17 cellular contexts compared by ENCODE assay signal in genomic region chr6:104301921-104302320, GRCh38.
DNase-seq lines count a peak whose midpoint lies in the region; ATAC-seq, FAIRE-seq and TF ChIP-seq lines count a peak whose summit lies in the region.
"Had no signal": no experiment of that assay in that cellular context is flagged by ENCODE, and none has a peak within 500 bp of the region (broad histone marks: within the 10 kb centered on the region; RNA-seq: fewer than 3 reads in every experiment).

No MANE protein-coding gene starts in this region.

- ATAC-seq in foreskin keratinocyte (peak; percentile 19), GM19455 (IDR thresholded peaks at IDR 0.05; ENCODE audit: unreplicated experiment) (no peak)

- H3K18ac ChIP-seq in trophoblast cell (ENCODE audit: low read length) (no peak overlapping the region), H9 (ENCODE audit: insufficient read length, low read depth, low read length) (no peak overlapping the region)

- no peak overlapping the region for H3K56ac ChIP-seq in H9 (ENCODE audit: insufficient read length, low read depth, low read length)

- H4K91ac ChIP-seq in trophoblast cell (ENCODE audit: low read depth, low read length): no peak overlapping the region
- no peak overlapping the region for H4K91ac ChIP-seq in H9 (ENCODE audit: insufficient read length, low read depth, low read length)

- H4K5ac ChIP-seq in H9 (ENCODE audit: insufficient read length, low read depth, low read length): no peak overlapping the region

- H4K8ac ChIP-seq in trophoblast cell (ENCODE audit: low read depth, low read length) (no peak overlapping the region), H9 (replicated peaks; ENCODE audit: insufficient read length, low read depth, low read length) (no peak overlapping the region)

- no peaks in the 10 kb centered on the region for H3K36me3 ChIP-seq in HEK293 (ENCODE audit: control insufficient read depth in 2 of 2, insufficient read depth in 1 of 2, low read length in 2 of 2)
- H3K36me3 ChIP-seq in astrocyte (ENCODE audit: insufficient read depth, low read length): no peaks in the 10 kb centered on the region
- H3K36me3 ChIP-seq in trophoblast cell (ENCODE audit: control insufficient read depth in 1 of 2, insufficient read depth in 2 of 2, low read length in 2 of 2): no peaks in the 10 kb centered on the region

- no peak overlapping the region for H2BK120ac ChIP-seq in trophoblast cell (ENCODE audit: insufficient read depth, low read length, poor library complexity)
- no peak overlapping the region for H2BK120ac ChIP-seq in H9 (ENCODE audit: low read depth, low read length, poor library complexity, severe bottlenecking)

- no peak overlapping the region for H2AK5ac ChIP-seq in trophoblast cell (ENCODE audit: low read length)
- no peak overlapping the region for H2AK5ac ChIP-seq in H9 (ENCODE audit: insufficient read length, low read length)

- H2BK5ac ChIP-seq in trophoblast cell (ENCODE audit: low read depth, low read length, poor library complexity): no peak overlapping the region
- H2BK5ac ChIP-seq in H9 (ENCODE audit: insufficient read length, low read length): no peak overlapping the region

- CTCF ChIA-PET in HEK293 (lab: Yijun Ruan, JAX): no interaction called here

- H2BK12ac ChIP-seq in trophoblast cell (ENCODE audit: low read length): no peak overlapping the region
- H2BK12ac ChIP-seq in H9 (ENCODE audit: insufficient read length, low read depth, low read length): no peak overlapping the region

- H3K4ac ChIP-seq in trophoblast cell (ENCODE audit: low read depth, low read length) (no peak overlapping the region), H9 (ENCODE audit: low read depth, low read length) (no peak overlapping the region)

- H3K27ac Mint-ChIP-seq in astrocyte (ENCODE audit: unreplicated experiment) (no peak overlapping the region), H9 (no peak overlapping the region)
- H3K27ac Mint-ChIP-seq: B cell; CD4-positive, alpha-beta T cell had no signal

- H3K9ac ChIP-seq in astrocyte (ENCODE audit: low read length): no peak overlapping the region
- H3K9ac ChIP-seq in trophoblast cell (ENCODE audit: low read length): peak overlapping the region; percentile 52
- H3K9ac ChIP-seq in H9 (ENCODE audit: extremely low read depth, insufficient read length, low read length): no peak overlapping the region

- H3K23me2 ChIP-seq in H9 (ENCODE audit: insufficient read length, low read depth, low read length, poor library complexity, severe bottlenecking): no peaks in the 10 kb centered on the region

- no peak overlapping the region for H3K23ac ChIP-seq in trophoblast cell (ENCODE audit: low read length)
- H3K23ac ChIP-seq in H9 (ENCODE audit: insufficient read length, low read depth, low read length): no peak overlapping the region

- H3K27me3 Mint-ChIP-seq in astrocyte (ENCODE audit: low read depth, unreplicated experiment) (peaks cover 3% of the 10 kb centered on the region), H9 (ENCODE audit: low read depth) (no peaks in the 10 kb centered on the region; the same call in 1 of the 2 replicates)
- H3K27me3 Mint-ChIP-seq: B cell; CD4-positive, alpha-beta T cell had no signal

- H2BK15ac ChIP-seq in H9 (ENCODE audit: low read depth, low read length): no peak overlapping the region

- H3K79me2 ChIP-seq in astrocyte (ENCODE audit: insufficient read depth, low read length) (no peaks in the 10 kb centered on the region), trophoblast cell (ENCODE audit: control insufficient read depth, insufficient read depth, low read length, poor library complexity) (no peaks in the 10 kb centered on the region), H9 (ENCODE audit: insufficient read depth, low read length) (no peaks in the 10 kb centered on the region)

- H3K9me3 ChIP-seq in HEK293 (ENCODE audit: control insufficient read depth, insufficient read depth, low read depth, low read length) (no peaks in the 10 kb centered on the region), astrocyte (ENCODE audit: insufficient read depth, low read depth, low read length) (no peaks in the 10 kb centered on the region), trophoblast cell (ENCODE audit: insufficient read depth, low read depth, low read length) (no peaks in the 10 kb centered on the region), H9 (ENCODE audit: control insufficient read depth, low read depth, low read length) (no peaks in the 10 kb centered on the region)

- H3K4me3 Mint-ChIP-seq in astrocyte (ENCODE audit: unreplicated experiment): no peak overlapping the region
- H3K4me3 Mint-ChIP-seq in H9: no peak overlapping the region
- H3K4me3 Mint-ChIP-seq: B cell; CD4-positive, alpha-beta T cell had no signal

- POLR2A ChIA-PET in HEK293 (lab: Yijun Ruan, JAX): no interaction called here

- H3K79me1 ChIP-seq in trophoblast cell (ENCODE audit: low read length): no peaks in the 10 kb centered on the region
- no peaks in the 10 kb centered on the region for H3K79me1 ChIP-seq in H9 (ENCODE audit: insufficient read depth, low read depth, low read length, poor library complexity, severe bottlenecking)

- H3K27ac ChIP-seq in HEK293 (ENCODE audit: extremely low read depth, low read depth, low read length) (no peak overlapping the region), astrocyte (ENCODE audit: low read depth, low read length) (no peak overlapping the region), foreskin keratinocyte (no peak overlapping the region), trophoblast cell (ENCODE audit: low read depth, low read length) (no peak overlapping the region), H9 (ENCODE audit: insufficient read length, low read depth, low read length) (no peak overlapping the region)

- H3K4me3 ChIP-seq in HEK293 (ENCODE audit: low read depth, low read length) (no peak overlapping the region), astrocyte (ENCODE audit: insufficient read depth, low read depth, low read length) (no peak overlapping the region), trophoblast cell (ENCODE audit: low read depth, low read length) (no peak overlapping the region)

- H2BK20ac ChIP-seq in H9 (ENCODE audit: low read depth, low read length, poor library complexity, severe bottlenecking): no peak overlapping the region

- no peak for FAIRE-seq in astrocyte (lab: Jason Lieb, UNC)
- FAIRE-seq: A204.1, G401.6, GM12891 had no signal

- H3K36me3 Mint-ChIP-seq in astrocyte (ENCODE audit: low read depth, unreplicated experiment): no peaks in the 10 kb centered on the region
- H3K36me3 Mint-ChIP-seq in H9 (ENCODE audit: insufficient read depth in 1 of 3, low read depth in 3 of 3): no peaks in the 10 kb centered on the region

- H3K4me1 Mint-ChIP-seq in astrocyte (ENCODE audit: low read depth, unreplicated experiment) (peaks cover 6% of the 10 kb centered on the region), H9 (peaks cover 4 to 9% of the 10 kb centered on the region in 2 experiments; a peak in 3 of 4 replicates)
- H3K4me1 Mint-ChIP-seq: B cell had no signal

- H3K9me3 Mint-ChIP-seq in astrocyte (ENCODE audit: unreplicated experiment) (no peaks in the 10 kb centered on the region), H9 (no peaks in the 10 kb centered on the region)
- H3K9me3 Mint-ChIP-seq: CD4-positive, alpha-beta T cell had no signal

- H3K14ac ChIP-seq in trophoblast cell (ENCODE audit: low read length) (no peak overlapping the region), H9 (ENCODE audit: insufficient read depth, low read length) (no peak overlapping the region)

- peak overlapping the region; percentile 11 for H2AFZ ChIP-seq in astrocyte (ENCODE audit: low read depth, low read length)
- no peak overlapping the region for H2AFZ ChIP-seq in trophoblast cell (ENCODE audit: insufficient read depth, low read length, poor library complexity)
- H2AFZ ChIP-seq in H9 (ENCODE audit: low read length): no peak overlapping the region

- H3K27me3 ChIP-seq in astrocyte (ENCODE audit: insufficient read depth, low read length) (peaks cover 17% of the 10 kb centered on the region), foreskin keratinocyte (peaks cover 3% of the 10 kb centered on the region), trophoblast cell (ENCODE audit: insufficient read depth, low read length) (no peaks in the 10 kb centered on the region), H9 (ENCODE audit: insufficient read depth, low read length) (no peaks in the 10 kb centered on the region)

- H3K4me2 ChIP-seq in astrocyte (ENCODE audit: low read length) (no peak overlapping the region), trophoblast cell (ENCODE audit: low read length) (no peak overlapping the region), H9 (ENCODE audit: insufficient read depth, insufficient read length, low read length) (no peak overlapping the region)

- WGBS in trophoblast cell (ENCODE audit: extremely low coverage, insufficient coverage, insufficient read length): no CpG with 5 or more reads among the region's 10 CpGs
- no CpG with 5 or more reads among the region's 10 CpGs for WGBS in H9 (ENCODE audit: extremely low coverage, insufficient read length, low lambda C conversion rate)

- TF ChIP-seq CTCF in HEK293 (tag by site-specific recombination; IDR thresholded peaks at IDR 0.05) (no peak), astrocyte (IDR thresholded peaks at IDR 0.05; ENCODE audit: insufficient read depth, low read depth, low read length) (no peak), foreskin keratinocyte (conservative IDR thresholded peaks at IDR 0.05) (no peak), H9 (conservative IDR thresholded peaks at IDR 0.05) (no peak)

- no peak overlapping the region for H3T11ph ChIP-seq in H9 (ENCODE audit: low read length)

- H3K4me1 ChIP-seq in HEK293 (ENCODE audit: control insufficient read depth, insufficient read depth, low read length) (no peaks in the 10 kb centered on the region), astrocyte (ENCODE audit: insufficient read depth, low read length) (peaks cover 10% of the 10 kb centered on the region), foreskin keratinocyte (no peaks in the 10 kb centered on the region), trophoblast cell (ENCODE audit: control insufficient read depth in 1 of 2, insufficient read depth in 2 of 2, low read length in 2 of 2) (no peaks in the 10 kb centered on the region), H9 (ENCODE audit: insufficient read depth, low read length) (no peaks in the 10 kb centered on the region)

- no peak overlapping the region for H4K12ac ChIP-seq in trophoblast cell (ENCODE audit: low read depth, low read length)

- no peaks in the 10 kb centered on the region for H4K20me1 ChIP-seq in astrocyte (ENCODE audit: insufficient read depth, low read length)
- no peaks in the 10 kb centered on the region for H4K20me1 ChIP-seq in H9 (ENCODE audit: control insufficient read depth, insufficient read depth, insufficient read length)

- no peak for DNase-seq in astrocyte (ENCODE audit: low read depth)
- no peak for DNase-seq in foreskin keratinocyte
- no peak for DNase-seq in trophoblast cell
- no peak for DNase-seq in DMS53 treated with DMSO at 0.1 percent for 48 hours (lab: John Stamatoyannopoulos, UW; ENCODE audit: unreplicated experiment)
- no peak for DNase-seq in H9
- DNase-seq in activated gamma-delta T cell treated with Interleukin-2 at 50 U/mL for 16 hours: no peak
- DNase-seq: C1 segment of cervical spinal cord; Calu3; CD4-positive, alpha-beta T cell; DMS79 treated with DMSO at 0.1 percent for 48 hours; EL had no signal

TF ChIP-seq in HEK293, 187 proteins besides CTCF, POLR2A, EP300 and RAD21:
- TF ChIP-seq RBAK (tag by site-specific recombination; IDR thresholded peaks at IDR 0.05) (no peak), EGR2 (tag by site-specific recombination; IDR thresholded peaks at IDR 0.05; ENCODE audit: low read depth) (0 out of 2 replicates have a peak, but pooled peaks have one; percentile 25)
